Comparison of ENCODE assay signal across 26 cellular contexts in genomic region chr16:89965447-89966225, GRCh38. TPM values are rescaled to one million over a fixed set of nuclear protein-coding genes. Genes with fewer than 3 reads are reported as not detected.
"Had no signal": no experiment of that assay in that cellular context is flagged by ENCODE, and none has a peak within 500 bp of the region (broad histone marks: within the 10 kb centered on the region; RNA-seq: fewer than 3 reads in every experiment).

No MANE protein-coding gene starts in this region.

- FAIRE-seq: RCC 7860, TTC549 had no signal

- H3K27me3 Mint-ChIP-seq: activated B cell treated with CpG ODN at 0.5 μM for 24 hours; activated CD4-positive, alpha-beta T cell treated with anti-CD3 and anti-CD28 coated beads, Interleukin-2, amount 10 ng/mL, durations not matched to agents 24 days and 14 days; activated naive CD8-positive, alpha-beta T cell treated with anti-CD3 and anti-CD28 coated beads, Interleukin-2, amount 50 U/mL, for 24 hours; T-cell had no signal

- H3K9ac ChIP-seq: KMS-11 had no signal

- H3K4me1 Mint-ChIP-seq: activated CD4-positive, alpha-beta T cell treated with anti-CD3 and anti-CD28 coated beads, Interleukin-2, amount 10 ng/mL, durations not matched to agents 24 days and 14 days; activated naive CD8-positive, alpha-beta T cell treated with anti-CD3 and anti-CD28 coated beads, Interleukin-2, amount 50 U/mL, for 24 hours; T-cell had no signal

- H3K27me3 ChIP-seq: ascending aorta, body of pancreas had no signal

- H3K9me3 Mint-ChIP-seq: activated B cell treated with CpG ODN at 0.5 μM for 24 hours; activated CD4-positive, alpha-beta T cell treated with anti-CD3 and anti-CD28 coated beads, Interleukin-2, amount 10 ng/mL, durations not matched to agents 24 days and 14 days; activated naive CD4-positive, alpha-beta T cell treated with anti-CD3 and anti-CD28 coated beads, Interleukin-2, amount 50 U/mL, for 72 hours; activated naive CD8-positive, alpha-beta T cell treated with anti-CD3 and anti-CD28 coated beads, Interleukin-2, amount 50 U/mL, for 24 hours; activated T-cell treated with anti-CD3 and anti-CD28 coated beads, Interleukin-2, amount 50 U/mL, for 4 hours; T-cell had no signal

- H3K27ac ChIP-seq: ascending aorta, body of pancreas, KMS-11, SK-N-MC had no signal

- ATAC-seq: activated naive CD4-positive, alpha-beta T cell treated with anti-CD3 and anti-CD28 coated beads, Interleukin-2, amount 50 U/mL, for 72 hours; activated naive CD8-positive, alpha-beta T cell treated with anti-CD3 and anti-CD28 coated beads, Interleukin-2, amount 50 U/mL, for 24 hours; activated T-cell treated with anti-CD3 and anti-CD28 coated beads, Interleukin-2, amount 50 U/mL, for 4 hours; body of pancreas; PC-3; T-cell had no signal

- H3K4me2 ChIP-seq: KMS-11 had no signal

- H3K4me1 ChIP-seq: ascending aorta had no signal

- H3K4me3 ChIP-seq: ascending aorta, body of pancreas, SK-N-MC had no signal

- H3K9me3 ChIP-seq: ascending aorta, body of pancreas had no signal

- DNase-seq: activated B cell treated with CpG ODN at 0.5 μM for 24 hours; activated CD4-positive, alpha-beta T cell treated with anti-CD3 and anti-CD28 coated beads for 1 hour; activated CD4-positive, alpha-beta T cell treated with anti-CD3 and anti-CD28 coated beads, Interleukin-2, amount 10 ng/mL, durations not matched to agents 24 days and 14 days; activated CD4-positive, alpha-beta T cell treated with anti-CD3 and anti-CD28 coated beads, Interleukin-2, amount 50 U/mL, for 48 hours; activated effector memory CD4-positive, alpha-beta T cell treated with anti-CD3 and anti-CD28 coated beads, Interleukin-2, amount 50 U/mL, for 16 hours; activated naive CD4-positive, alpha-beta T cell treated with Interleukin-2 at 50 U/mL for 16 hours; activated naive CD8-positive, alpha-beta T cell treated with anti-CD3 and anti-CD28 coated beads, Interleukin-2, amount 50 U/mL, for 24 hours; activated T-cell treated with anti-CD3 and anti-CD28 coated beads, Interleukin-2, amount 50 U/mL, for 4 hours; amniotic stem cell; body of pancreas; NCI-H1092; NCI-H1417 treated with DMSO at 0.1 percent for 48 hours; NCI-H1694 treated with DMSO at 0.1 percent for 48 hours; NCI-H2029 treated with DMSO at 0.1 percent for 48 hours; NCI-H345; NCI-H510A treated with DMSO at 0.1 percent for 48 hours; PC-3; T-cell; T-helper 2 cell; T1000 had no signal

- H3K27ac Mint-ChIP-seq: activated B cell treated with CpG ODN at 0.5 μM for 24 hours; activated CD4-positive, alpha-beta T cell treated with anti-CD3 and anti-CD28 coated beads, Interleukin-2, amount 10 ng/mL, durations not matched to agents 24 days and 14 days; activated naive CD4-positive, alpha-beta T cell treated with anti-CD3 and anti-CD28 coated beads, Interleukin-2, amount 50 U/mL, for 72 hours; activated naive CD8-positive, alpha-beta T cell treated with anti-CD3 and anti-CD28 coated beads, Interleukin-2, amount 50 U/mL, for 24 hours; T-cell had no signal

- H3K4me3 Mint-ChIP-seq: activated B cell treated with CpG ODN at 0.5 μM for 24 hours; activated CD4-positive, alpha-beta T cell treated with anti-CD3 and anti-CD28 coated beads, Interleukin-2, amount 10 ng/mL, durations not matched to agents 24 days and 14 days; activated naive CD8-positive, alpha-beta T cell treated with anti-CD3 and anti-CD28 coated beads, Interleukin-2, amount 50 U/mL, for 24 hours; activated T-cell treated with anti-CD3 and anti-CD28 coated beads, Interleukin-2, amount 50 U/mL, for 4 hours; T-cell had no signal

RNA-seq across cellular contexts. Expression of gene DBNDD1, which starts 53.6 kb away (rescaled TPM):
- total RNA-seq: activated CD4-positive, alpha-beta T cell treated with anti-CD3 and anti-CD28 coated beads, Interleukin-2, amount 10 ng/mL, durations not matched to agents 24 days and 14 days had no signal
